In genomic region chr6:121723623-121724022, GRCh38 we compare ENCODE assay signal across 20 cellular contexts.
DNase-seq lines count a peak whose midpoint lies in the region; ATAC-seq, FAIRE-seq and TF ChIP-seq lines count a peak whose summit lies in the region.
"Had no signal": no experiment of that assay in that cellular context is flagged by ENCODE, and none has a peak within 500 bp of the region (broad histone marks: within the 10 kb centered on the region; RNA-seq: fewer than 3 reads in every experiment).

No MANE protein-coding gene starts in this region.

- H3K4me2 ChIP-seq in endothelial cell of umbilical vein (ENCODE audit: insufficient read depth, low read length): no peak overlapping the region
- H3K4me2 ChIP-seq: A549; BLaER1 treated with 17β-estradiol and CSF1 and Interleukin-3, amounts not matched to agents 10 nM and 100 nM had no signal

- no peaks in the 10 kb centered on the region for H3K36me3 ChIP-seq in left ventricle myocardium inferior
- no peaks in the 10 kb centered on the region for H3K36me3 ChIP-seq in endothelial cell of umbilical vein (ENCODE audit: control insufficient read depth in 2 of 2, extremely low read depth in 1 of 2, insufficient read depth in 2 of 2, low read length in 2 of 2)
- H3K36me3 ChIP-seq: BLaER1 treated with 17β-estradiol and CSF1 and Interleukin-3, amounts not matched to agents 10 nM and 100 nM had no signal

- WGBS in right cardiac atrium: 53% methylated on average over 2 of the region's 2 CpGs

- peaks cover 14% of the 10 kb centered on the region for H3K9me3 ChIP-seq in left ventricle myocardium inferior (replicated peaks)
- no peaks in the 10 kb centered on the region for H3K9me3 ChIP-seq in right cardiac atrium (ENCODE audit: control insufficient read depth, low read length)
- no peaks in the 10 kb centered on the region for H3K9me3 ChIP-seq in endothelial cell of umbilical vein (replicated peaks; ENCODE audit: control insufficient read depth, insufficient read depth, low read length)
- H3K9me3 ChIP-seq: A549, Caco-2 had no signal

- no peak for ATAC-seq in right cardiac atrium
- ATAC-seq in HG03045 (IDR thresholded peaks at IDR 0.05; ENCODE audit: unreplicated experiment): no peak
- no peak for ATAC-seq in GM21423 (IDR thresholded peaks at IDR 0.05; ENCODE audit: unreplicated experiment)
- ATAC-seq: A549; CD8-positive, alpha-beta T cell had no signal

- intact Hi-C loops in left ventricle myocardium inferior (cut with micrococcal nuclease) (no loop called here), right cardiac atrium (cut with DNase I) (no loop called here), endothelial cell of umbilical vein (cut with micrococcal nuclease) (loop anchor here (10.0 kb wide), 2 partner anchors 289 to 389 kb away; partner anchors contain the start of genes GJA1 and TBC1D32)

- H3K4me1 ChIP-seq in left ventricle myocardium inferior: peaks cover 18% of the 10 kb centered on the region
- H3K4me1 ChIP-seq in right cardiac atrium (ENCODE audit: control insufficient read depth, insufficient read depth, low read length): no peaks in the 10 kb centered on the region
- H3K4me1 ChIP-seq in endothelial cell of umbilical vein (ENCODE audit: control insufficient read depth, extremely low read depth, insufficient read depth, low read length): peaks cover 10% of the 10 kb centered on the region
- H3K4me1 ChIP-seq: A549, Caco-2 had no signal

- BruUV-seq in endothelial cell of umbilical vein (replicated peaks; lab: Mats Ljungman, UMichigan): no TSS peak

- H3K79me2 ChIP-seq in endothelial cell of umbilical vein (ENCODE audit: control insufficient read depth, insufficient read depth, low read length): no peaks in the 10 kb centered on the region

- no peak for TF ChIP-seq CTCF in left ventricle myocardium inferior (IDR thresholded peaks at IDR 0.05; ENCODE audit: borderline replicate concordance)
- TF ChIP-seq CTCF in endothelial cell of umbilical vein (IDR thresholded peaks at IDR 0.05; ENCODE audit: extremely low read depth in 1 of 2, insufficient read depth in 1 of 2, low read depth in 1 of 2, low read length in 2 of 2): no peak

- CTCF ChIA-PET in endothelial cell of umbilical vein (lab: Charles Lee): interaction anchor here (0.8 to 1.6 kb wide), 3 partner anchors 9 to 12 kb away, joined by 4 to 5 read pairs (median 4); no protein-coding TSS in a partner anchor

- H3K27me3 ChIP-seq in left ventricle myocardium inferior (ENCODE audit: low read depth) (no peaks in the 10 kb centered on the region), right cardiac atrium (ENCODE audit: control insufficient read depth, insufficient read depth) (no peaks in the 10 kb centered on the region), endothelial cell of umbilical vein (ENCODE audit: control insufficient read depth in 2 of 2, insufficient read depth in 2 of 2, low read length in 2 of 2) (no peaks in the 10 kb centered on the region)
- H3K27me3 ChIP-seq: BLaER1 treated with 17β-estradiol and CSF1 and Interleukin-3, amounts not matched to agents 10 nM and 100 nM had no signal

- peaks cover 3% of the 10 kb centered on the region for H3K9me1 ChIP-seq in endothelial cell of umbilical vein (replicated peaks; ENCODE audit: control insufficient read depth, extremely low read depth, insufficient read depth, low read length)

- FAIRE-seq in endothelial cell of umbilical vein (lab: Jason Lieb, UNC) (no peak), H54 (lab: Jason Lieb, UNC) (no peak)
- FAIRE-seq: A549, D721Med, GM12891 had no signal

- no peak overlapping the region for H3K9ac ChIP-seq in endothelial cell of umbilical vein (replicated peaks; ENCODE audit: extremely low read depth, insufficient read depth, low read length)
- H3K9ac ChIP-seq: BLaER1 treated with 17β-estradiol and CSF1 and Interleukin-3, amounts not matched to agents 10 nM and 100 nM had no signal

- H2AFZ ChIP-seq in endothelial cell of umbilical vein (ENCODE audit: low read depth, low read length): no peak overlapping the region

- POLR2A ChIA-PET in endothelial cell of umbilical vein (lab: Charles Lee): no interaction called here

- no peak overlapping the region for H3K4me3 ChIP-seq in left ventricle myocardium inferior
- no peak overlapping the region for H3K4me3 ChIP-seq in right cardiac atrium (ENCODE audit: low read length)
- H3K4me3 ChIP-seq in endothelial cell of umbilical vein (replicated peaks in 1 of 3; ENCODE audit: insufficient read depth in 1 of 3, low read depth in 1 of 3, low read length in 3 of 3): no peak overlapping the region
- H3K4me3 ChIP-seq: A549; BLaER1 treated with 17β-estradiol and CSF1 and Interleukin-3, amounts not matched to agents 10 nM and 100 nM had no signal

- no peaks in the 10 kb centered on the region for H4K20me1 ChIP-seq in endothelial cell of umbilical vein (replicated peaks; ENCODE audit: control insufficient read depth, extremely low read depth, insufficient read depth, low read length)
- H4K20me1 ChIP-seq: BLaER1 treated with 17β-estradiol and CSF1 and Interleukin-3, amounts not matched to agents 10 nM and 100 nM had no signal

- dilution Hi-C loops in endothelial cell of umbilical vein (cut with MboI; ENCODE audit: extremely low pct_ligation_motif_present, low sequenced_read_pairs): no loop called here

- H3K27ac ChIP-seq in left ventricle myocardium inferior (replicated peaks) (peak overlapping the region; percentile 47), right cardiac atrium (ENCODE audit: low read length) (no peak overlapping the region), endothelial cell of umbilical vein (ENCODE audit: insufficient read depth, low read depth, low read length) (no peak overlapping the region)
- H3K27ac ChIP-seq: 22Rv1; A549; BLaER1 treated with 17β-estradiol and CSF1 and Interleukin-3, amounts not matched to agents 10 nM and 100 nM; C4-2B had no signal

- no peak for DNase-seq in left ventricle myocardium inferior
- no peak for DNase-seq in right cardiac atrium
- peak; percentile 82 to 89 for DNase-seq in dermis microvascular lymphatic vessel endothelial cell (ENCODE audit: low read depth in 2 of 2)
- peak; percentile 47 for DNase-seq in endothelial cell of umbilical vein (ENCODE audit: low read depth, low spot score)
- no peak for DNase-seq in H54 (ENCODE audit: insufficient read length, low spot score)
- DNase-seq: AML-193; Caco-2; Calu3; CD4-positive, alpha-beta T cell; CD8-positive, alpha-beta T cell; DMS79 treated with DMSO at 0.1 percent for 48 hours; GF-D8 had no signal

- TF ChIP-seq POLR2A in endothelial cell of umbilical vein (IDR thresholded peaks at IDR 0.05; ENCODE audit: low read depth, low read length) (no peak), H54 (IDR thresholded peaks at IDR 0.05; ENCODE audit: low read depth, low read length) (no peak)

TF ChIP-seq in endothelial cell of umbilical vein, 7 proteins besides CTCF, POLR2A, EP300 and RAD21:
- no peak for TF ChIP-seq POLR2AphosphoS5 (IDR thresholded peaks at IDR 0.05; ENCODE audit: insufficient read depth, low read depth, low read length)
- TF ChIP-seq FOS (IDR thresholded peaks at IDR 0.05; ENCODE audit: borderline replicate concordance, insufficient read depth, low read length): no peak
- no peak for TF ChIP-seq JUN (IDR thresholded peaks at IDR 0.05; ENCODE audit: borderline replicate concordance, insufficient read depth, insufficient read length, low read depth)
- TF ChIP-seq EZH2 (IDR thresholded peaks at IDR 0.05; ENCODE audit: borderline replicate concordance, low read depth, low read length, severe bottlenecking): no peak
- no peak for TF ChIP-seq MAX (IDR thresholded peaks at IDR 0.05; ENCODE audit: insufficient read depth, insufficient read length)
- no peak for TF ChIP-seq MYC (IDR thresholded peaks at IDR 0.05; ENCODE audit: low read depth, low read length)
- TF ChIP-seq GATA2 (IDR thresholded peaks at IDR 0.05; ENCODE audit: insufficient read depth, insufficient read length, low read depth, low read length): no peak

Comparison
In these comparisons a context has a peak if more than half of its experiments do, and no peak if none do; other contexts are left out.
1. DNase-seq: peak in dermis microvascular lymphatic vessel endothelial cell (2 of 2) and endothelial cell of umbilical vein (single experiment); none in left ventricle myocardium inferior (single experiment), right cardiac atrium (0 of 3) and H54 (single experiment).